Comparison of ENCODE assay signal across 19 cellular contexts in the genomic region with DNA sequence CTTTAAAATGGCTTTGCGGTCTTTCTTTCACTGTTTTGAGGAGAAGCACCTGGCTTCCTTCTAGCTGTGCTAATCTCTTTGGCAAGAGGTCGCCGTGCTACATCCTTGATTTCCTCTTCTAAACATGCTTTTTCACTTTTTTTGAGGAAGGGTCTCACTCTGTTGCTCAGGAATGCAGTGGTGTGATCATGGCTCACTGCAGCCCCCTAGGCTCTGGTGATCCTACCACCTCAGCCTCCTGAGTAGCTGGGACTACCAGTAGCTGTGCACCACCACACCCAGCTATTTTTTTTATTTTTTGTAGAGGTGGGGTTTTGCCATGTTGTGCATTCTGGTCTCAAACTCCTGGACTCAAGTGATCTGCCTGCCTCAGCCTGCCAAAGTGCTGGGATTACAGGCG. TPM values are rescaled to one million over a fixed set of nuclear protein-coding genes. Genes with fewer than 3 reads are reported as not detected.
DNase-seq lines count a peak whose midpoint lies in the region; ATAC-seq and TF ChIP-seq lines count a peak whose summit lies in the region.
"Had no signal": no experiment of that assay in that cellular context is flagged by ENCODE, and none has a peak within 500 bp of the region (broad histone marks: within the 10 kb centered on the region; RNA-seq: fewer than 3 reads in every experiment).

No MANE protein-coding gene starts in this region.

- no peak overlapping the region for H3K9ac ChIP-seq in HCT116 (ENCODE audit: low read length)

- TF ChIP-seq CTCF in HCT116 (IDR thresholded peaks at IDR 0.05 in 2 of 3, conservative IDR thresholded peaks at IDR 0.05 in 1 of 3; ENCODE audit: borderline replicate concordance in 1 of 3, insufficient read depth in 1 of 3, low read depth in 2 of 3, low read length in 2 of 3) (no peak), WTC11 (IDR thresholded peaks at IDR 0.05) (no peak), fibroblast of villous mesenchyme (IDR thresholded peaks at IDR 0.05; ENCODE audit: insufficient read depth, low read depth, low read length) (no peak), left ventricle myocardium inferior (IDR thresholded peaks at IDR 0.05; ENCODE audit: borderline replicate concordance) (no peak)

- H3K9me3 ChIP-seq in HCT116 (ENCODE audit: control insufficient read depth in 1 of 2, insufficient read depth in 1 of 2, low read depth in 1 of 2, low read length in 2 of 2) (no peaks in the 10 kb centered on the region), left ventricle myocardium inferior (replicated peaks) (no peaks in the 10 kb centered on the region)
- H3K9me3 ChIP-seq: BE2C, HAP-1 had no signal

- 0 out of 2 replicates have a peak, but pooled peaks have one; percentile 34 for ATAC-seq in HCT116
- ATAC-seq in WTC11 = peak; percentile 69
- no peak for ATAC-seq in HG03097 (IDR thresholded peaks at IDR 0.05; ENCODE audit: low FRiP score, unreplicated experiment)
- ATAC-seq: Right ventricle myocardium inferior had no signal

- CTCF ChIA-PET in HCT116 (lab: Charles Lee) = no interaction called here
- CTCF ChIA-PET in WTC11 (lab: Charles Lee) = interaction anchor here (1.0 to 1.8 kb wide), 8 partner anchors 12 to 255 kb away, joined by 3 to 10 read pairs (median 4); no protein-coding TSS in a partner anchor

- no peaks in the 10 kb centered on the region for H3K27me3 ChIP-seq in HCT116 (ENCODE audit: insufficient read depth, low read length)
- H3K27me3 ChIP-seq in left ventricle myocardium inferior (ENCODE audit: low read depth) = no peaks in the 10 kb centered on the region
- H3K27me3 ChIP-seq: BE2C had no signal

- no peaks in the 10 kb centered on the region for H4K20me1 ChIP-seq in HCT116 (ENCODE audit: insufficient read depth)

- TF ChIP-seq POLR2A in HCT116 (IDR thresholded peaks at IDR 0.05; ENCODE audit: borderline replicate concordance, extremely low read depth, insufficient read depth, insufficient read length) = no peak

- no peaks in the 10 kb centered on the region for H3K9me2 ChIP-seq in HCT116 (ENCODE audit: insufficient read depth)

- H3K27ac Mint-ChIP-seq in WTC11 = no peak overlapping the region

- H3K4me3 ChIP-seq in HCT116 (replicated peaks in 1 of 2; ENCODE audit: low read depth in 1 of 2, low read length in 2 of 2) = no peak overlapping the region
- H3K4me3 ChIP-seq in fibroblast of villous mesenchyme (ENCODE audit: low read depth, low read length) = no peak overlapping the region
- H3K4me3 ChIP-seq in left ventricle myocardium inferior = no peak overlapping the region
- H3K4me3 ChIP-seq: GM12878, HAP-1 had no signal

- H3K4me1 ChIP-seq in HCT116 (ENCODE audit: control insufficient read depth in 1 of 2, insufficient read depth in 2 of 2, low read length in 2 of 2) (peaks cover 0 to 6% of the 10 kb centered on the region in 2 experiments; a peak in 1 of 4 replicates), left ventricle myocardium inferior (no peaks in the 10 kb centered on the region)
- H3K4me1 ChIP-seq: BE2C, HAP-1 had no signal

- no peak overlapping the region for H2AFZ ChIP-seq in HCT116 (ENCODE audit: low read depth, low read length, poor library complexity, severe bottlenecking)

- DNase-seq in HCT116 (ENCODE audit: low read depth, low spot score) (no peak), WTC11 (ENCODE audit: low spot score) (no peak), fibroblast of villous mesenchyme (ENCODE audit: low read depth) (peak; percentile 18), NCI-H187 (lab: John Stamatoyannopoulos, UW) (no peak), left ventricle myocardium inferior (no peak), midbrain (lab: John Stamatoyannopoulos, UW) (no peak)
- DNase-seq: BE2C, DMS79, KBM-7, NCI-H1092, NCI-H1436, NCI-H1930, NCI-H2227 treated with DMSO at 0.1 percent for 48 hours, NCI-H510A had no signal

- H3K9me3 Mint-ChIP-seq in WTC11 = peaks cover 10% of the 10 kb centered on the region

- no peaks in the 10 kb centered on the region for H3K79me2 ChIP-seq in HCT116 (ENCODE audit: insufficient read depth, low read length)

- POLR2A ChIA-PET in HCT116 (lab: Charles Lee) (interaction anchor here (0.7 to 0.9 kb wide), 2 partner anchors 90 to 91 kb away, joined by 3 read pairs; no protein-coding TSS in a partner anchor), WTC11 (lab: Charles Lee) (no interaction called here)

- 0 out of 2 replicates have a peak, but pooled peaks cover 4% of the 10 kb centered on the region for H3K4me1 Mint-ChIP-seq in WTC11

- no peaks in the 10 kb centered on the region for H3K36me3 ChIP-seq in HCT116 (ENCODE audit: control insufficient read depth in 1 of 2, insufficient read depth in 2 of 2, low read length in 2 of 2)
- no peaks in the 10 kb centered on the region for H3K36me3 ChIP-seq in left ventricle myocardium inferior
- H3K36me3 ChIP-seq: BE2C had no signal

- BruUV-seq in HCT116 (replicated peaks; lab: Mats Ljungman, UMichigan) = no TSS peak

- no peak overlapping the region for H3K4me3 Mint-ChIP-seq in WTC11

- no peaks in the 10 kb centered on the region for H3K36me3 Mint-ChIP-seq in WTC11

- RAD21 ChIA-PET in HCT116 (lab: Charles Lee; ENCODE audit: low non-redundant PET in 1 of 2, low total read pairs in 2 of 2, uncharacterized antibody in 2 of 2, unreplicated experiment in 2 of 2) = no interaction called here

- H3K27me3 Mint-ChIP-seq in WTC11 (ENCODE audit: low read depth) = no peaks in the 10 kb centered on the region

- H3K27ac ChIP-seq in HCT116 (ENCODE audit: low read depth, low read length) (no peak overlapping the region), left ventricle myocardium inferior (replicated peaks) (no peak overlapping the region)
- H3K27ac ChIP-seq: HL-60 had no signal

- intact Hi-C loops in HCT116 (cut with micrococcal nuclease) (no loop called here), left ventricle myocardium inferior (cut with micrococcal nuclease) (no loop called here)

- TF ChIP-seq RAD21 in HCT116 (IDR thresholded peaks at IDR 0.05; ENCODE audit: low read depth) = no peak

- H3K4me2 ChIP-seq in HCT116 (ENCODE audit: low read length) = no peak overlapping the region

TF ChIP-seq in HCT116, 20 proteins besides CTCF, POLR2A, EP300 and RAD21 (continues in another document):
- TF ChIP-seq CBX3 (IDR thresholded peaks at IDR 0.05; ENCODE audit: low read depth) (no peak), ZFX (IDR thresholded peaks at IDR 0.05) (no peak), MAX (IDR thresholded peaks at IDR 0.05) (no peak), FOSL1 (IDR thresholded peaks at IDR 0.05; ENCODE audit: low read depth) (no peak), EGR1 (IDR thresholded peaks at IDR 0.05; ENCODE audit: low read depth) (no peak), SIN3A (IDR thresholded peaks at IDR 0.05; ENCODE audit: low read depth) (no peak), ZBTB33 (IDR thresholded peaks at IDR 0.05; ENCODE audit: extremely low read depth, insufficient replicate concordance, low read length) (no peak), SP1 (IDR thresholded peaks at IDR 0.05; ENCODE audit: low read depth) (no peak)

TF ChIP-seq in WTC11, 78 proteins besides CTCF, POLR2A, EP300 and RAD21:
- TF ChIP-seq FOXJ3 (CRISPR knock-in tag; IDR thresholded peaks at IDR 0.05; ENCODE audit: borderline replicate concordance) = no peak
- TF ChIP-seq GTF2I (CRISPR knock-in tag; conservative IDR thresholded peaks at IDR 0.05) = no peak
- TF ChIP-seq ZNF121 (CRISPR knock-in tag; IDR thresholded peaks at IDR 0.05) = peak; percentile 93
- TF ChIP-seq ZNF425 (CRISPR knock-in tag; conservative IDR thresholded peaks at IDR 0.05) = no peak

RNA-seq across cellular contexts. Expression of gene RSPH3, which starts 40.5 kb away (rescaled TPM):
- 24.7 TPM for total RNA-seq in HCT116 (2021; ENCODE audit: unreplicated experiment)
- polyA plus RNA-seq in HCT116 (2012) = 16.2 and 17.8 TPM in 2 replicates
- total RNA-seq in WTC11 (2021) = 2.4 to 3.2 TPM (median 2.7 TPM) in 3 replicates
- 5.2 and 6.0 TPM in 2 replicates for total RNA-seq in fibroblast of villous mesenchyme
- 11.9 TPM for total RNA-seq in left ventricle myocardium inferior
